8 cellular contexts compared by ENCODE assay signal in genomic region chr4:55545681-55546632, GRCh38. TPM values are rescaled to one million over a fixed set of nuclear protein-coding genes. Genes with fewer than 3 reads are reported as not detected.
DNase-seq lines count a peak whose midpoint lies in the region; ATAC-seq, FAIRE-seq and TF ChIP-seq lines count a peak whose summit lies in the region.

No MANE protein-coding gene starts in this region.

- peak overlapping the region; percentile 85 for H3K27ac ChIP-seq in angular gyrus (ENCODE audit: low read depth, low read length)
- peak overlapping the region; percentile 63 for H3K27ac ChIP-seq in right cardiac atrium (ENCODE audit: low read length)
- H3K27ac ChIP-seq in rectal smooth muscle tissue (ENCODE audit: low read depth, low read length): peak overlapping the region; percentile 94
- H3K27ac ChIP-seq in vagina: peak overlapping the region; percentile 99

- intact Hi-C loops in right cardiac atrium (cut with DNase I) (loop anchor here in 1 of 4 donors (5.0 kb wide), 1 partner anchor 199 kb away; the partner anchor contains the start of gene SRD5A3), vagina (cut with DNase I) (loop anchor here (2.0 kb wide), 2 partner anchors 149 to 199 kb away; partner anchors contain the start of gene SRD5A3)

- no peaks in the 10 kb centered on the region for H3K4me1 ChIP-seq in right cardiac atrium (ENCODE audit: control insufficient read depth, insufficient read depth, low read length)
- H3K4me1 ChIP-seq in rectal smooth muscle tissue (ENCODE audit: control insufficient read depth, insufficient read depth, low read length): peaks cover 10% of the 10 kb centered on the region
- peaks cover 22% of the 10 kb centered on the region for H3K4me1 ChIP-seq in vagina

- peak; percentile 44 for DNase-seq in GM12892 (ENCODE audit: insufficient read length)
- DNase-seq in NCI-H146 (lab: John Stamatoyannopoulos, UW): peak; percentile 92
- DNase-seq in T-helper 17 cell: peak; percentile 50 to 64 (median 62)
- DNase-seq in right cardiac atrium: peak; percentile 84 to 95 (median 94)
- DNase-seq in vagina (ENCODE audit: extremely low spot score in 2 of 2): no peak

- H3K4me3 Mint-ChIP-seq in T-helper 17 cell: peak overlapping the region; percentile 93

- TF ChIP-seq POLR2A in GM12892 (IDR thresholded peaks at IDR 0.05; ENCODE audit: low read depth, low read length) (peak; percentile 75), vagina (IDR thresholded peaks at IDR 0.05) (no peak)

- WGBS in right cardiac atrium: under 1% methylated on average over 95 of the region's 95 CpGs

- peak; percentile 85 for FAIRE-seq in GM12892 (lab: Jason Lieb, UNC)

- H3K36me3 ChIP-seq in rectal smooth muscle tissue (ENCODE audit: control insufficient read depth, insufficient read depth, low read length) (no peaks in the 10 kb centered on the region), vagina (no peaks in the 10 kb centered on the region)

- ATAC-seq in HG02763 (IDR thresholded peaks at IDR 0.05; ENCODE audit: unreplicated experiment): peak; percentile 41
- ATAC-seq in T-helper 17 cell: peak; percentile 66
- peak; percentile 80 to 85 for ATAC-seq in right cardiac atrium

- H3K27me3 ChIP-seq in right cardiac atrium (ENCODE audit: control insufficient read depth, insufficient read depth) (no peaks in the 10 kb centered on the region), rectal smooth muscle tissue (ENCODE audit: control insufficient read depth, insufficient read depth, low read length) (no peaks in the 10 kb centered on the region), vagina (no peaks in the 10 kb centered on the region)

- H3K9me3 ChIP-seq in T-helper 17 cell (ENCODE audit: control insufficient read depth, low read length, poor library complexity, severe bottlenecking) (no peaks in the 10 kb centered on the region), right cardiac atrium (ENCODE audit: control insufficient read depth, low read length) (no peaks in the 10 kb centered on the region), vagina (no peaks in the 10 kb centered on the region)

- no peaks in the 10 kb centered on the region for H3K36me3 Mint-ChIP-seq in T-helper 17 cell (ENCODE audit: low read depth)

- peaks cover 23% of the 10 kb centered on the region for H3K4me1 Mint-ChIP-seq in T-helper 17 cell

- TF ChIP-seq CTCF in vagina (IDR thresholded peaks at IDR 0.05): no peak

- H3K27ac Mint-ChIP-seq in T-helper 17 cell: peak overlapping the region; percentile 90

- H3K9ac ChIP-seq in rectal smooth muscle tissue (ENCODE audit: low read length): peak overlapping the region; percentile 68

- H3K4me3 ChIP-seq in right cardiac atrium (ENCODE audit: low read length): peak overlapping the region; percentile 95
- H3K4me3 ChIP-seq in rectal smooth muscle tissue (ENCODE audit: low read length): peak overlapping the region; percentile 78
- H3K4me3 ChIP-seq in vagina: peak overlapping the region; percentile 82 to 93

- H3K27me3 Mint-ChIP-seq in T-helper 17 cell: no peaks in the 10 kb centered on the region

RNA-seq across cellular contexts. Expression of gene CLOCK, which starts 0.8 kb away (rescaled TPM):
- polyA plus RNA-seq in GM12892 (2012; ENCODE audit: missing spikeins): 5.5 TPM
- total RNA-seq in T-helper 17 cell (10 to 100 TPM; 11.6 to 15.1 TPM), right cardiac atrium (10 to 100 TPM; 29.6 to 44.8 (median 35.7) TPM), vagina (34.4 TPM)
- 12.2 TPM for polyA plus RNA-seq in right cardiac atrium

RNA-seq across cellular contexts. Expression of gene PDCL2, which starts 46.1 kb away (rescaled TPM):
- polyA plus RNA-seq in GM12892 (2012; ENCODE audit: missing spikeins): not detected
- total RNA-seq in T-helper 17 cell: not detected
- not detected for total RNA-seq in right cardiac atrium
- not detected for polyA plus RNA-seq in right cardiac atrium
- not detected for total RNA-seq in vagina

Comparison
In these comparisons a context has a peak if more than half of its experiments do, and no peak if none do; other contexts are left out.
1. DNase-seq: peak in GM12892 (single experiment), NCI-H146 (single experiment), T-helper 17 cell (3 of 3) and right cardiac atrium (3 of 3); none in vagina (0 of 2).
2. Peak in every context shown above with its lines, with median percentiles within 50 percentile points of each other: ATAC-seq, H3K27ac ChIP-seq and H3K4me3 ChIP-seq.